1 cellular context compared by ENCODE assay signal in genomic region chr10:55058800-55059199, GRCh38.
TF ChIP-seq lines count a peak whose summit lies in the region.

No MANE protein-coding gene starts in this region.

TF ChIP-seq in SK-N-SH, 30 proteins besides CTCF, POLR2A, EP300 and RAD21 (continued from another document):
- TF ChIP-seq IRF3 (IDR thresholded peaks at IDR 0.05; ENCODE audit: low read depth, low read length) = no peak
- no peak for TF ChIP-seq RCOR1 (IDR thresholded peaks at IDR 0.05; ENCODE audit: low read length)
- TF ChIP-seq USF1 (IDR thresholded peaks at IDR 0.05; ENCODE audit: borderline replicate concordance, low read depth) = no peak
- no peak for TF ChIP-seq EZH2phosphoT487 (IDR thresholded peaks at IDR 0.05; ENCODE audit: borderline replicate concordance, low read depth)
- TF ChIP-seq FOSL2 (IDR thresholded peaks at IDR 0.05; ENCODE audit: borderline replicate concordance, low read depth) = no peak
TF ChIP-seq in SK-N-SH: peak in this region for 0.
